In genomic region chr1:110210604-110211502, GRCh38 we compare ENCODE assay signal across 8 cellular contexts. TPM values are rescaled to one million over a fixed set of nuclear protein-coding genes. Genes with fewer than 3 reads are reported as not detected.
DNase-seq lines count a peak whose midpoint lies in the region; ATAC-seq, FAIRE-seq and TF ChIP-seq lines count a peak whose summit lies in the region.

No MANE protein-coding gene starts in this region.

- no peak for FAIRE-seq in K562 (lab: Jason Lieb, UNC)

- peak overlapping the region; percentile 45 to 91; a peak in 3 of 4 replicates for H3K9ac ChIP-seq in K562 (ENCODE audit: insufficient read depth in 1 of 2, low read depth in 2 of 2, low read length in 2 of 2)

- no peaks in the 10 kb centered on the region for H3K9me3 ChIP-seq in K562 (replicated peaks; ENCODE audit: control insufficient read depth, insufficient read depth, low read depth, low read length)

- ATAC-seq in GM21447 (IDR thresholded peaks at IDR 0.05; ENCODE audit: unreplicated experiment) (peak; percentile 22), K562 (peak; percentile 55), HG03565 (IDR thresholded peaks at IDR 0.05; ENCODE audit: unreplicated experiment) (no peak)

- peak overlapping the region; percentile 79 for H3K4me2 ChIP-seq in K562 (ENCODE audit: insufficient read depth, low read length)

- no peak for TF ChIP-seq RAD21 in K562 (CRISPR knock-in tag; conservative IDR thresholded peaks at IDR 0.05 in 1 of 2, IDR thresholded peaks at IDR 0.05 in 1 of 2)

- H4K20me1 ChIP-seq in K562 (replicated peaks; ENCODE audit: control insufficient read depth, insufficient read depth, low read length), result peaks cover 23% of the 10 kb centered on the region

- H3K27me3 ChIP-seq in K562 (ENCODE audit: control insufficient read depth in 2 of 2, insufficient read depth in 2 of 2, low read length in 2 of 2), result peaks cover 13 to 62% of the 10 kb centered on the region in 2 experiments

- no peak for TF ChIP-seq CTCF in K562 (IDR thresholded peaks at IDR 0.05 in 2 of 3, conservative IDR thresholded peaks at IDR 0.05 in 1 of 3; ENCODE audit: insufficient read depth in 2 of 3, low read depth in 1 of 3, low read length in 3 of 3)

- DNase-seq in COLO668 (lab: John Stamatoyannopoulos, UW; ENCODE audit: unreplicated experiment) (peak; percentile 85), Kasumi-1 (lab: John Stamatoyannopoulos, UW) (peak; percentile 27 to 55), T-helper 22 cell (ENCODE audit: low read depth) (peak; percentile 49), K562 (ENCODE audit: extremely low read depth in 1 of 4, low spot score in 3 of 4) (peak; percentile 58 to 86 (median 77)), iPS-NIHi7 (ENCODE audit: extremely low spot score) (peak; percentile 50)
- peak in 2 of 3 donors; percentile 37 to 45 for DNase-seq in stimulated activated CD4-positive, alpha-beta T cell treated with anti-CD3 and anti-CD28 coated beads, Interleukin-12 subunit alpha, Interleukin-12 subunit beta, amount 100 ng/mL, for 48 hours (ENCODE audit: low read depth in 2 of 3, low spot score in 1 of 3)

- H3K36me3 ChIP-seq in K562 (ENCODE audit: control insufficient read depth, insufficient read depth, low read length), result no peaks in the 10 kb centered on the region

- TF ChIP-seq POLR2A in K562 (conservative IDR thresholded peaks at IDR 0.05), result no peak

- CTCF ChIA-PET in K562 (lab: Yijun Ruan, JAX; ENCODE audit: low intra/inter-chr PET ratio), result no interaction called here

- peak overlapping the region; percentile 71 for H2AFZ ChIP-seq in K562 (ENCODE audit: low read depth, low read length)

- in situ Hi-C loops in K562 (cut with MboI), result no loop called here

- H3K79me2 ChIP-seq in K562 (ENCODE audit: control insufficient read depth, insufficient read depth, low read length), result no peaks in the 10 kb centered on the region

- TF ChIP-seq EP300 in K562 (IDR thresholded peaks at IDR 0.05; ENCODE audit: low read length), result no peak

- H3K27ac ChIP-seq in K562 (ENCODE audit: extremely low read depth, low read depth, low read length), result no peak overlapping the region; the same call in 2 of the 3 replicates

- H3K4me1 ChIP-seq in K562 (replicated peaks in 1 of 2; ENCODE audit: control insufficient read depth in 2 of 2, insufficient read depth in 2 of 2, low read length in 2 of 2), result peaks cover 0 to 28% of the 10 kb centered on the region in 2 experiments; a peak in 3 of 5 replicates

- no TSS peak for BruUV-seq in K562 (replicated peaks; lab: Mats Ljungman, UMichigan)

- peak overlapping the region; percentile 60 for H3K4me3 ChIP-seq in K562

- intact Hi-C loops in K562 (cut with micrococcal nuclease), result no loop called here

- POLR2A ChIA-PET in K562 (lab: Yijun Ruan, JAX), result interaction anchor here (1.1 to 1.5 kb wide), 2 partner anchors 14 to 94 kb away, joined by 3 to 5 read pairs; no protein-coding TSS in a partner anchor

- whole genome bisulfite sequencing in K562 (ENCODE audit: insufficient coverage, low coverage, missing lambda C conversion rate), result 6% methylated on average over 77 of the region's 101 CpGs

- no peaks in the 10 kb centered on the region for H3K9me1 ChIP-seq in K562 (ENCODE audit: control insufficient read depth, insufficient read depth, low read length)

TF ChIP-seq in K562, 482 proteins besides CTCF, POLR2A, EP300 and RAD21 (continues in another document):
- TF ChIP-seq ZBTB11 (CRISPR knock-in tag; IDR thresholded peaks at IDR 0.05), result peak in 1 of 3 experiments; percentile 46; a peak in 1 of 6 replicates
- TF ChIP-seq ELF2 (CRISPR knock-in tag; IDR thresholded peaks at IDR 0.05), result no peak
- no peak for TF ChIP-seq HMGXB4 (CRISPR knock-in tag; IDR thresholded peaks at IDR 0.05)
- no peak for TF ChIP-seq TGIF2 (CRISPR knock-in tag; IDR thresholded peaks at IDR 0.05)
- no peak for TF ChIP-seq ELF4 (CRISPR knock-in tag; IDR thresholded peaks at IDR 0.05)
- no peak for TF ChIP-seq SFPQ (IDR thresholded peaks at IDR 0.05; ENCODE audit: low read depth, low read length)
- no peak for TF ChIP-seq PYGO2 (tag; IDR thresholded peaks at IDR 0.05)

RNA-seq across cellular contexts. Expression of gene KCNC4, which starts 0.7 kb away (rescaled TPM):
- 3.3 and 7.6 TPM in 2 replicates for total RNA-seq in K562 (2011; cell fraction: chromatin; rRNA removed; ENCODE audit: low replicate concordance)
- total RNA-seq in K562 (2011; cell fraction: nucleolus; rRNA removed), result 3.0 and 4.3 TPM in 2 replicates
- 3.4 and 4.9 TPM in 2 replicates for total RNA-seq in K562 (2011; cell fraction: nucleoplasm; rRNA removed)
- total RNA-seq in K562 (2014; rRNA removed) (0.73 and 2.3 TPM in 2 replicates), K562 (2014; rRNA removed; fragmentation: Illumina TruSeq; extraction: Trizol) (0.13 and 0.33 TPM in 2 replicates), K562 (2015; rRNA removed; fragmentation: Illumina TruSeq; extraction: Trizol) (0.53 and 0.62 TPM in 2 replicates), K562 (2021) (1.8 and 2.0 TPM in 2 replicates)
- polyA plus RNA-seq in K562 (2011; rRNA removed) (0.81 and 1.2 TPM in 2 replicates), K562 (2014; fragmentation: Illumina TruSeq; extraction: Trizol) (0.64 and 0.79 TPM in 2 replicates), K562 (2014; fragmentation: Nextera tagmentation; extraction: Ambion mirVana) (under 1 TPM; 0.07 to 0.13 TPM), K562 (2014; rRNA removed) (0.90 and 1.2 TPM in 2 replicates)
- 1.1 and 1.6 TPM in 2 replicates for polyA plus RNA-seq in K562 (2011; cell fraction: cytosol; rRNA removed)
- polyA plus RNA-seq in K562 (2011; cell fraction: nucleus; rRNA removed), result 3.5 and 6.6 TPM in 2 replicates
- 1.5 and 1.7 TPM in 2 replicates for polyA plus RNA-seq in K562 (2012)
- polyA minus RNA-seq in K562 (2011; rRNA and poly(A)+ RNA removed), result 0.81 and 1.1 TPM in 2 replicates
- polyA minus RNA-seq in K562 (2011; cell fraction: cytosol; rRNA and poly(A)+ RNA removed), result 0.95 and 1.6 TPM in 2 replicates
- 2.4 and 2.6 TPM in 2 replicates for polyA minus RNA-seq in K562 (2011; cell fraction: nucleus; rRNA and poly(A)+ RNA removed)
